16 cellular contexts compared by ENCODE assay signal in genomic region chr10:30233186-30233958, GRCh38.
"Had no signal": no experiment of that assay in that cellular context is flagged by ENCODE, and none has a peak within 500 bp of the region (broad histone marks: within the 10 kb centered on the region; RNA-seq: fewer than 3 reads in every experiment).

No MANE protein-coding gene starts in this region.

- H3K9me3 ChIP-seq: suprapubic skin, upper lobe of right lung had no signal

- H3K4me1 Mint-ChIP-seq: activated naive CD4-positive, alpha-beta T cell treated with anti-CD3 and anti-CD28 coated beads, Interleukin-2, amount 50 U/mL, for 24 hours; natural killer cell had no signal

- H3K27ac ChIP-seq: coronary artery, suprapubic skin, upper lobe of right lung had no signal

- H3K27ac Mint-ChIP-seq: activated naive CD4-positive, alpha-beta T cell treated with anti-CD3 and anti-CD28 coated beads, Interleukin-2, amount 50 U/mL, for 24 hours; natural killer cell had no signal

- H3K36me3 ChIP-seq: suprapubic skin, upper lobe of right lung had no signal

- H3K4me1 ChIP-seq: suprapubic skin, upper lobe of right lung had no signal

- H3K36me3 Mint-ChIP-seq: activated naive CD4-positive, alpha-beta T cell treated with anti-CD3 and anti-CD28 coated beads, Interleukin-2, amount 50 U/mL, for 24 hours; natural killer cell had no signal

- H3K27me3 ChIP-seq: suprapubic skin, upper lobe of right lung had no signal

- H3K9me3 Mint-ChIP-seq: activated naive CD4-positive, alpha-beta T cell treated with anti-CD3 and anti-CD28 coated beads, Interleukin-2, amount 50 U/mL, for 24 hours; natural killer cell had no signal

- ATAC-seq: left cardiac atrium; natural killer cell; stimulated activated naive CD8-positive, alpha-beta T cell treated with anti-CD3 and anti-CD28 coated beads, Interleukin-15, Interleukin-2, amounts not matched to agents 100 U/mL and 50 U/mL, for 24 hours; upper lobe of right lung had no signal

- H3K4me3 ChIP-seq: coronary artery, lung, suprapubic skin, upper lobe of right lung had no signal

- DNase-seq: activated CD4-positive, alpha-beta T cell treated with anti-CD3 and anti-CD28 coated beads, Interleukin-2, amount 50 U/mL, for 4 hours; activated CD4-positive, CD25-positive, alpha-beta regulatory T cell treated with anti-CD3 and anti-CD28 coated beads, Interleukin-2, amount 50 U/mL, for 72 hours; activated T-cell treated with anti-CD3 and anti-CD28 coated beads, Interleukin-2, amount 50 U/mL, for 1 hour; effector CD8-positive, alpha-beta T cell; hypothalamus; left cardiac atrium; natural killer cell; occipital lobe; stimulated activated CD4-positive, alpha-beta T cell treated with anti-CD3 and anti-CD28 coated beads, Interleukin-2, amount 100 ng/mL, for 48 hours; stimulated activated naive CD8-positive, alpha-beta T cell treated with anti-CD3 and anti-CD28 coated beads, Interleukin-15, Interleukin-2, amounts not matched to agents 100 U/mL and 50 U/mL, for 24 hours; SW 1271; upper lobe of right lung had no signal

- H3K4me3 Mint-ChIP-seq: activated naive CD4-positive, alpha-beta T cell treated with anti-CD3 and anti-CD28 coated beads, Interleukin-2, amount 50 U/mL, for 24 hours; natural killer cell had no signal
